9 cellular contexts compared by ENCODE assay signal in genomic region chr7:65477326-65477725, GRCh38.
DNase-seq lines count a peak whose midpoint lies in the region; ATAC-seq and TF ChIP-seq lines count a peak whose summit lies in the region.
"Had no signal": no experiment of that assay in that cellular context is flagged by ENCODE, and none has a peak within 500 bp of the region (broad histone marks: within the 10 kb centered on the region; RNA-seq: fewer than 3 reads in every experiment).

No MANE protein-coding gene starts in this region.

- BruUV-seq in HCT116 (replicated peaks; lab: Mats Ljungman, UMichigan) (no TSS peak), PC-9 (replicated peaks; lab: Mats Ljungman, UMichigan) (no TSS peak)

- no peaks in the 10 kb centered on the region for H3F3A ChIP-seq in PC-9 (ENCODE audit: insufficient read depth, low read depth)

- TF ChIP-seq RAD21 in HCT116 (IDR thresholded peaks at IDR 0.05; ENCODE audit: low read depth) = peak; percentile 66

- DNase-seq in HCT116 (ENCODE audit: low read depth, low spot score) (peak; percentile 46), PC-9 (peak in 1 of 2 experiments; percentile 5), foreskin keratinocyte (no peak), GOT3 (lab: John Stamatoyannopoulos, UW) (no peak), NCI-H2029 treated with DMSO at 0.1 percent for 48 hours (lab: John Stamatoyannopoulos, UW) (no peak), anterior cingulate cortex (lab: John Stamatoyannopoulos, UW) (no peak)
- DNase-seq: foreskin melanocyte had no signal

- peak; percentile 94 for ATAC-seq in HCT116
- no peak for ATAC-seq in foreskin keratinocyte
- ATAC-seq in GM18868 (IDR thresholded peaks at IDR 0.05; ENCODE audit: unreplicated experiment) = no peak

- H3K4me2 ChIP-seq in BLaER1 (peak overlapping the region; percentile 85; the same call in 1 of the 2 replicates), HCT116 (ENCODE audit: low read length) (no peak overlapping the region), PC-9 (no peak overlapping the region)

- H2AFZ ChIP-seq in HCT116 (ENCODE audit: low read depth, low read length, poor library complexity, severe bottlenecking) (no peak overlapping the region), PC-9 (no peak overlapping the region)

- H3K9me2 ChIP-seq in HCT116 (ENCODE audit: insufficient read depth) (no peaks in the 10 kb centered on the region), PC-9 (ENCODE audit: insufficient read depth) (no peaks in the 10 kb centered on the region)

- no peak for TF ChIP-seq POLR2A in HCT116 (IDR thresholded peaks at IDR 0.05; ENCODE audit: borderline replicate concordance, extremely low read depth, insufficient read depth, insufficient read length)

- H3K27ac ChIP-seq in BLaER1 (peak overlapping the region; percentile 79; the same call in 1 of the 2 replicates), HCT116 (ENCODE audit: low read depth, low read length) (no peak overlapping the region), PC-9 (no peak overlapping the region), foreskin keratinocyte (no peak overlapping the region)

- TF ChIP-seq CTCF in HCT116 (IDR thresholded peaks at IDR 0.05 in 2 of 3, conservative IDR thresholded peaks at IDR 0.05 in 1 of 3; ENCODE audit: borderline replicate concordance in 1 of 3, insufficient read depth in 1 of 3, low read depth in 2 of 3, low read length in 2 of 3) (peak; percentile 26 to 86 (median 76); a peak in 5 of 6 replicates), PC-9 (conservative IDR thresholded peaks at IDR 0.05) (0 out of 2 replicates have a peak, but pooled peaks have one; percentile 16), foreskin keratinocyte (conservative IDR thresholded peaks at IDR 0.05) (peak; percentile 39)

- no peaks in the 10 kb centered on the region for H4K20me1 ChIP-seq in BLaER1
- H4K20me1 ChIP-seq in HCT116 (ENCODE audit: insufficient read depth) = no peaks in the 10 kb centered on the region
- no peaks in the 10 kb centered on the region for H4K20me1 ChIP-seq in PC-9 (ENCODE audit: insufficient read depth)

- H3K27me3 ChIP-seq in BLaER1 (no peaks in the 10 kb centered on the region), HCT116 (ENCODE audit: insufficient read depth, low read length) (no peaks in the 10 kb centered on the region), PC-9 (ENCODE audit: insufficient read depth, low read depth) (no peaks in the 10 kb centered on the region), foreskin keratinocyte (no peaks in the 10 kb centered on the region)

- CTCF ChIA-PET in HCT116 (lab: Charles Lee) = interaction anchor here (0.5 to 1.3 kb wide), 3 partner anchors 10 to 440 kb away, joined by 3 to 7 read pairs (median 3); no protein-coding TSS in a partner anchor
- CTCF ChIA-PET in PC-9 (lab: Charles Lee) = no interaction called here

- no peaks in the 10 kb centered on the region for H3K79me2 ChIP-seq in HCT116 (ENCODE audit: insufficient read depth, low read length)
- H3K79me2 ChIP-seq in PC-9 (ENCODE audit: low read depth) = no peaks in the 10 kb centered on the region

- peaks cover 35% of the 10 kb centered on the region for H3K4me1 ChIP-seq in BLaER1
- no peaks in the 10 kb centered on the region for H3K4me1 ChIP-seq in HCT116 (ENCODE audit: control insufficient read depth in 1 of 2, insufficient read depth in 2 of 2, low read length in 2 of 2)
- H3K4me1 ChIP-seq in PC-9 (replicated peaks; ENCODE audit: insufficient read depth) = peaks cover 12% of the 10 kb centered on the region
- no peaks in the 10 kb centered on the region for H3K4me1 ChIP-seq in foreskin keratinocyte

- intact Hi-C loops in HCT116 (cut with micrococcal nuclease) = no loop called here
- intact Hi-C loops in PC-9 (cut with micrococcal nuclease; ENCODE audit: unreplicated experiment) = no loop called here

- H3K9ac ChIP-seq in BLaER1 (no peak overlapping the region), HCT116 (ENCODE audit: low read length) (no peak overlapping the region)

- H3K4me3 ChIP-seq in BLaER1 (no peak overlapping the region), HCT116 (replicated peaks in 1 of 2; ENCODE audit: low read depth in 1 of 2, low read length in 2 of 2) (no peak overlapping the region), PC-9 (no peak overlapping the region)

- RAD21 ChIA-PET in HCT116 (lab: Charles Lee; ENCODE audit: low non-redundant PET in 1 of 2, low total read pairs in 2 of 2, uncharacterized antibody in 2 of 2, unreplicated experiment in 2 of 2) = interaction anchor here in 1 of 2 experiments (0.7 kb wide), 1 partner anchor 439 kb away, joined by 4 read pairs; no protein-coding TSS in a partner anchor

- H3K9me3 ChIP-seq in BLaER1 (peaks cover 45% of the 10 kb centered on the region), HCT116 (ENCODE audit: control insufficient read depth in 1 of 2, insufficient read depth in 1 of 2, low read depth in 1 of 2, low read length in 2 of 2) (no peaks in the 10 kb centered on the region), PC-9 (ENCODE audit: insufficient read depth, low read depth) (peaks cover 3% of the 10 kb centered on the region; the same call in 1 of the 2 replicates)

- POLR2A ChIA-PET in HCT116 (lab: Charles Lee) (no interaction called here), PC-9 (lab: Charles Lee; ENCODE audit: unreplicated experiment) (no interaction called here)

- 0 out of 2 replicates have a peak, but pooled peaks cover 4% of the 10 kb centered on the region for H3K36me3 ChIP-seq in BLaER1
- H3K36me3 ChIP-seq in HCT116 (ENCODE audit: control insufficient read depth in 1 of 2, insufficient read depth in 2 of 2, low read length in 2 of 2) = no peaks in the 10 kb centered on the region
- no peaks in the 10 kb centered on the region for H3K36me3 ChIP-seq in PC-9 (ENCODE audit: low read depth)

TF ChIP-seq in HCT116, 20 proteins besides CTCF, POLR2A, EP300 and RAD21:
- TF ChIP-seq SP1 (IDR thresholded peaks at IDR 0.05; ENCODE audit: low read depth) = no peak
- TF ChIP-seq FOSL1 (IDR thresholded peaks at IDR 0.05; ENCODE audit: low read depth) = no peak
- no peak for TF ChIP-seq EGR1 (IDR thresholded peaks at IDR 0.05; ENCODE audit: low read depth)
- TF ChIP-seq SRF (IDR thresholded peaks at IDR 0.05; ENCODE audit: low read depth) = no peak
- TF ChIP-seq ZFX (IDR thresholded peaks at IDR 0.05) = no peak
- no peak for TF ChIP-seq CBX3 (IDR thresholded peaks at IDR 0.05; ENCODE audit: low read depth)
- no peak for TF ChIP-seq MAX (IDR thresholded peaks at IDR 0.05)
- no peak for TF ChIP-seq ZNF274 (IDR thresholded peaks at IDR 0.05; ENCODE audit: low read depth, low read length)
- no peak for TF ChIP-seq CEBPB (IDR thresholded peaks at IDR 0.05; ENCODE audit: low read depth)
- TF ChIP-seq ATF3 (IDR thresholded peaks at IDR 0.05) = no peak
- no peak for TF ChIP-seq EZH2phosphoT487 (IDR thresholded peaks at IDR 0.05; ENCODE audit: borderline replicate concordance)
- TF ChIP-seq REST (IDR thresholded peaks at IDR 0.05; ENCODE audit: low read depth) = no peak
- no peak for TF ChIP-seq SIN3A (IDR thresholded peaks at IDR 0.05; ENCODE audit: low read depth)
- no peak for TF ChIP-seq TCF7L2 (IDR thresholded peaks at IDR 0.05; ENCODE audit: borderline replicate concordance, extremely low read depth, insufficient read depth, insufficient read length)

Comparison
In these comparisons a context has a peak if more than half of its experiments do, and no peak if none do; other contexts are left out.
1. CTCF ChIP-seq: peak in every context shown above with its lines; median percentile 76 in HCT116; 39 in foreskin keratinocyte; 16 in PC-9.